Comparison of ENCODE assay signal across 8 cellular contexts in genomic region chr14:36078080-36078479, GRCh38.
"Had no signal": no experiment of that assay in that cellular context is flagged by ENCODE, and none has a peak within 500 bp of the region (broad histone marks: within the 10 kb centered on the region; RNA-seq: fewer than 3 reads in every experiment).

No MANE protein-coding gene starts in this region.

- DNase-seq: GDM1, GF-D8 had no signal

- ATAC-seq: GM12878 had no signal

- H3K4me3 ChIP-seq: GM12878 had no signal

- FAIRE-seq: G401.6, GM12878, GM12891, GM12892, GM18507, GM19239 had no signal
